10 cellular contexts compared by ENCODE assay signal in genomic region chr10:79516806-79517205, GRCh38. TPM values are rescaled to one million over a fixed set of nuclear protein-coding genes. Genes with fewer than 3 reads are reported as not detected.
"Had no signal": no experiment of that assay in that cellular context is flagged by ENCODE, and none has a peak within 500 bp of the region (broad histone marks: within the 10 kb centered on the region; RNA-seq: fewer than 3 reads in every experiment).

No MANE protein-coding gene starts in this region.

RNA-seq across cellular contexts. Expression of gene EIF5AL1, which starts 4.5 kb away (rescaled TPM):
- total RNA-seq: body of pancreas had no signal

RNA-seq across cellular contexts. Expression of gene SFTPA2, which starts 43.4 kb away (rescaled TPM):
- total RNA-seq: activated CD4-positive, alpha-beta T cell treated with anti-CD3 and anti-CD28 coated beads for 36 hours; activated CD4-positive, alpha-beta T cell treated with anti-CD3 and anti-CD28 coated beads, Interleukin-2, amount 10 ng/mL, durations not matched to agents 7 days and 5 days; activated CD8-positive, alpha-beta T cell treated with anti-CD3 and anti-CD28 coated beads, Interleukin-2, amount 10 ng/mL, durations not matched to agents 7 days and 5 days; activated naive CD8-positive, alpha-beta T cell treated with anti-CD3 and anti-CD28 coated beads, Interleukin-2, amount 10 ng/mL, durations not matched to agents 7 days and 5 days; activated T-helper 2 cell treated with anti-CD3 and anti-CD28 coated beads, Interferon-gamma antibody, Interleukin-2, Interleukin-4, amounts not matched to agents 10 μg/mL and 5 μg/mL and 100 μg/mL, durations not matched to agents 14 hours and 24 hours and 36 hours; astrocyte; RPMI7951; SJCRH30 had no signal
- polyA plus RNA-seq: SK-N-SH had no signal
